Comparison of ENCODE assay signal across 1 cellular context in genomic region chr5:10591159-10591558, GRCh38.
TF ChIP-seq lines count a peak whose summit lies in the region.

No MANE protein-coding gene starts in this region.

TF ChIP-seq in HEK293, 187 proteins besides CTCF, POLR2A, EP300 and RAD21 (continued from another document):
- TF ChIP-seq, protein P1, sequence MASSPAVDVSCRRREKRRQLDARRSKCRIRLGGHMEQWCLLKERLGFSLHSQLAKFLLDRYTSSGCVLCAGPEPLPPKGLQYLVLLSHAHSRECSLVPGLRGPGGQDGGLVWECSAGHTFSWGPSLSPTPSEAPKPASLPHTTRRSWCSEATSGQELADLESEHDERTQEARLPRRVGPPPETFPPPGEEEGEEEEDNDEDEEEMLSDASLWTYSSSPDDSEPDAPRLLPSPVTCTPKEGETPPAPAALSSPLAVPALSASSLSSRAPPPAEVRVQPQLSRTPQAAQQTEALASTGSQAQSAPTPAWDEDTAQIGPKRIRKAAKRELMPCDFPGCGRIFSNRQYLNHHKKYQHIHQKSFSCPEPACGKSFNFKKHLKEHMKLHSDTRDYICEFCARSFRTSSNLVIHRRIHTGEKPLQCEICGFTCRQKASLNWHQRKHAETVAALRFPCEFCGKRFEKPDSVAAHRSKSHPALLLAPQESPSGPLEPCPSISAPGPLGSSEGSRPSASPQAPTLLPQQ (tag by site-specific recombination; IDR thresholded peaks at IDR 0.05) = no peak
- TF ChIP-seq, protein P2, sequence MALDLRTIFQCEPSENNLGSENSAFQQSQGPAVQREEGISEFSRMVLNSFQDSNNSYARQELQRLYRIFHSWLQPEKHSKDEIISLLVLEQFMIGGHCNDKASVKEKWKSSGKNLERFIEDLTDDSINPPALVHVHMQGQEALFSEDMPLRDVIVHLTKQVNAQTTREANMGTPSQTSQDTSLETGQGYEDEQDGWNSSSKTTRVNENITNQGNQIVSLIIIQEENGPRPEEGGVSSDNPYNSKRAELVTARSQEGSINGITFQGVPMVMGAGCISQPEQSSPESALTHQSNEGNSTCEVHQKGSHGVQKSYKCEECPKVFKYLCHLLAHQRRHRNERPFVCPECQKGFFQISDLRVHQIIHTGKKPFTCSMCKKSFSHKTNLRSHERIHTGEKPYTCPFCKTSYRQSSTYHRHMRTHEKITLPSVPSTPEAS (tag by site-specific recombination; IDR thresholded peaks at IDR 0.05) = no peak
- TF ChIP-seq ZNF23 (tag by site-specific recombination; IDR thresholded peaks at IDR 0.05; ENCODE audit: borderline replicate concordance) = no peak
- peak; percentile 20; the same call in 1 of the 2 replicates for TF ChIP-seq GLIS2 (tag by site-specific recombination; IDR thresholded peaks at IDR 0.05)
